Comparison of ENCODE assay signal across 11 cellular contexts in genomic region chr22:19579880-19580279, GRCh38. TPM values are rescaled to one million over a fixed set of nuclear protein-coding genes. Genes with fewer than 3 reads are reported as not detected.
A peak's percentile ranks its signal among the peaks of the same experiment; 100 is the strongest.
DNase-seq lines count a peak whose midpoint lies in the region; ATAC-seq and TF ChIP-seq lines count a peak whose summit lies in the region.
"Had no signal": no experiment of that assay in that cellular context is flagged by ENCODE, and none has a peak within 500 bp of the region (broad histone marks: within the 10 kb centered on the region; RNA-seq: fewer than 3 reads in every experiment).

No MANE protein-coding gene starts in this region.

- H3K27ac ChIP-seq in DND-41 (ENCODE audit: low read length): 0 out of 2 replicates have a peak overlapping the region, but pooled peaks have one; percentile 40

- no peaks in the 10 kb centered on the region for H3K27me3 Mint-ChIP-seq in activated naive CD8-positive, alpha-beta T cell treated with anti-CD3 and anti-CD28 coated beads for 36 hours

- H3K4me3 Mint-ChIP-seq in activated naive CD8-positive, alpha-beta T cell treated with anti-CD3 and anti-CD28 coated beads for 36 hours: no peak overlapping the region

- H3K4me3 ChIP-seq in DND-41 (ENCODE audit: low read depth in 1 of 2, low read length in 2 of 2): no peak overlapping the region
- H3K4me3 ChIP-seq in Jurkat, Clone E6-1 (ENCODE audit: low read length): no peak overlapping the region

- H3K36me3 ChIP-seq in DND-41 (ENCODE audit: insufficient read depth, low read length): no peaks in the 10 kb centered on the region

- H3K27ac Mint-ChIP-seq in activated naive CD8-positive, alpha-beta T cell treated with anti-CD3 and anti-CD28 coated beads for 36 hours: peak overlapping the region; percentile 87

- peaks cover 20% of the 10 kb centered on the region for H3K4me1 ChIP-seq in DND-41 (ENCODE audit: insufficient read depth, low read length)

- ATAC-seq in DND-41 (ENCODE audit: insufficient read depth, low read depth) (peak; percentile 69), GM21717 (IDR thresholded peaks at IDR 0.05; ENCODE audit: unreplicated experiment) (no peak), GM19351 (IDR thresholded peaks at IDR 0.05; ENCODE audit: unreplicated experiment) (no peak)

- no peaks in the 10 kb centered on the region for H4K20me1 ChIP-seq in DND-41 (ENCODE audit: insufficient read depth, low read length)

- DNase-seq in DND-41 (peak; percentile 44), mucosa of gallbladder (ENCODE audit: low spot score) (peak; percentile 30), NCI-H1092 treated with DMSO at 0.1 percent for 48 hours (lab: John Stamatoyannopoulos, UW) (no peak), DMS 273 treated with DMSO at 0.1 percent for 48 hours (lab: John Stamatoyannopoulos, UW) (no peak)
- peak; percentile 37 for DNase-seq in Jurkat, Clone E6-1 (ENCODE audit: low read depth, low spot score)
- peak; percentile 43 for DNase-seq in activated naive CD8-positive, alpha-beta T cell treated with anti-CD3 and anti-CD28 coated beads for 36 hours
- DNase-seq: right cardiac atrium, SW 1271 had no signal

- no peaks in the 10 kb centered on the region for H3K9me3 ChIP-seq in DND-41 (ENCODE audit: insufficient read depth, low read length, severe bottlenecking)

- no peak overlapping the region for H2AFZ ChIP-seq in DND-41 (ENCODE audit: low read depth, low read length)

- no peak for TF ChIP-seq CTCF in DND-41 (IDR thresholded peaks at IDR 0.05; ENCODE audit: borderline replicate concordance, extremely low read depth, low read length, poor library complexity, severe bottlenecking)

- no peaks in the 10 kb centered on the region for H3K27me3 ChIP-seq in DND-41 (ENCODE audit: insufficient read depth, low read length, poor library complexity)

- H3K79me2 ChIP-seq in DND-41 (ENCODE audit: insufficient read depth, low read length): no peaks in the 10 kb centered on the region

- H3K4me1 Mint-ChIP-seq in activated naive CD8-positive, alpha-beta T cell treated with anti-CD3 and anti-CD28 coated beads for 36 hours: peaks cover 42% of the 10 kb centered on the region

- no peaks in the 10 kb centered on the region for H3K36me3 Mint-ChIP-seq in activated naive CD8-positive, alpha-beta T cell treated with anti-CD3 and anti-CD28 coated beads for 36 hours

- no peaks in the 10 kb centered on the region for H3K9me3 Mint-ChIP-seq in activated naive CD8-positive, alpha-beta T cell treated with anti-CD3 and anti-CD28 coated beads for 36 hours

- H3K9ac ChIP-seq in DND-41 (ENCODE audit: low read depth, low read length): no peak overlapping the region

- H3K4me2 ChIP-seq in DND-41 (ENCODE audit: insufficient read depth, low read length): no peak overlapping the region

RNA-seq across cellular contexts. Expression of gene CLDN5, which starts 55.7 kb away (rescaled TPM):
- polyA plus RNA-seq in Jurkat, Clone E6-1 (2012; ENCODE audit: insufficient read depth, insufficient read length): not detected
- total RNA-seq in activated naive CD8-positive, alpha-beta T cell treated with anti-CD3 and anti-CD28 coated beads for 36 hours: not detected
- 27.5 TPM for total RNA-seq in mucosa of gallbladder
- polyA plus RNA-seq: keratinocyte had no signal

Comparison
In these comparisons a context has a peak if more than half of its experiments do, and no peak if none do; other contexts are left out.
1. DNase-seq: peak in DND-41 (single experiment), Jurkat, Clone E6-1 (single experiment), activated naive CD8-positive, alpha-beta T cell treated with anti-CD3 and anti-CD28 coated beads for 36 hours (single experiment) and mucosa of gallbladder (single experiment); none in NCI-H1092 treated with DMSO at 0.1 percent for 48 hours (single experiment) and DMS 273 treated with DMSO at 0.1 percent for 48 hours (single experiment).
2. RNA of gene CLDN5, which starts 55.7 kb away (total RNA-seq): 27.5 TPM in mucosa of gallbladder (single experiment); not detected in activated naive CD8-positive, alpha-beta T cell treated with anti-CD3 and anti-CD28 coated beads for 36 hours; every median in the first group is over 10 times any median in the second.